22 cellular contexts compared by ENCODE assay signal in the genomic region with DNA sequence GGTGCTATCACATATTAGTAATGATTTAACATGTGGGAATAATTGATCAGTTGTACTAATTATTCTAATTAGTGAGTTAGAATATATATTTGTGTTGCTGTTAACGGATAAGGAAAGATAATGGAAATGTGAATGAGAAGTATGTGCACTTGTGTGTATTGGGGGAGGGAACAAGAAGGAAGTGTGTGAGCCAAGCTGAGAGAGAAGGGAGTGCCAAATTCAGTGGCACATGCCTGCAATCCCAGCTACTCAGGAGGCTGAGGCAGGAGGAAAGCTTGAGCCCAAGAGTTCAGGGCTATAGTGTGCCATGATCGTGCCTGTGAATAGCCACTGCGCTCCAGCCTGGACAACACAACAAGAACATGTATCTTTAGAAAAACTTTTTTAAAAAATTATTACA.
"Had no signal": no experiment of that assay in that cellular context is flagged by ENCODE, and none has a peak within 500 bp of the region (broad histone marks: within the 10 kb centered on the region; RNA-seq: fewer than 3 reads in every experiment).

No MANE protein-coding gene starts in this region.

- H3K9me3 ChIP-seq: ascending aorta, esophagus muscularis mucosa, heart right ventricle, testis had no signal

- H3K27me3 ChIP-seq: ascending aorta, esophagus muscularis mucosa, heart right ventricle, testis had no signal

- H3K4me1 ChIP-seq: ascending aorta, testis had no signal

- DNase-seq: activated CD4-positive, alpha-beta T cell treated with anti-CD3 and anti-CD28 coated beads, Interleukin-2, amount 50 U/mL, for 1 hour; activated CD8-positive, alpha-beta memory T cell treated with anti-CD3 and anti-CD28 coated beads for 24 hours; activated CD8-positive, alpha-beta memory T cell treated with anti-CD3 and anti-CD28 coated beads, Interleukin-2, amount 50 U/mL, for 48 hours; activated gamma-delta T cell; activated T-cell treated with anti-CD3 and anti-CD28 coated beads, Interleukin-2, amount 50 U/mL, for 48 hours; cerebellar nuclear complex; cortex of kidney; effector CD8-positive, alpha-beta T cell; heart right ventricle; left ventricle myocardium superior; mesendoderm; naive thymus-derived CD8-positive, alpha-beta T cell; stimulated activated CD4-positive, alpha-beta T cell treated with anti-CD3 and anti-CD28 coated beads, Interleukin-4, amount 100 ng/mL, for 24 hours; testis had no signal

- H3K4me2 ChIP-seq: smooth muscle cell had no signal

- H3K4me3 ChIP-seq: ascending aorta, esophagus muscularis mucosa, heart right ventricle, smooth muscle cell, testis had no signal

- FAIRE-seq: bronchial epithelial cell, endothelial cell of umbilical vein had no signal

- ATAC-seq: activated CD4-positive, CD25-positive, alpha-beta regulatory T cell treated with anti-CD3 and anti-CD28 coated beads, Interleukin-2, amount 50 U/mL, for 24 hours; heart right ventricle; left ventricle myocardium superior; naive thymus-derived CD8-positive, alpha-beta T cell; sciatic nerve; stimulated activated effector memory CD8-positive, alpha-beta T cell treated with anti-CD3 and anti-CD28 coated beads, Interleukin-12 subunit alpha, Interleukin-12 subunit beta, amount 100 ng/mL, for 72 hours had no signal

- H3K27ac ChIP-seq: ascending aorta, esophagus muscularis mucosa, heart right ventricle, testis had no signal
